1 cellular context compared by ENCODE assay signal in genomic region chr6:132506461-132506860, GRCh38.
TF ChIP-seq lines count a peak whose summit lies in the region.

No MANE protein-coding gene starts in this region.

TF ChIP-seq in GM12878, 131 proteins besides CTCF, POLR2A, EP300 and RAD21:
- TF ChIP-seq CHD1 (IDR thresholded peaks at IDR 0.05; ENCODE audit: low read depth, low read length) (no peak), CBX5 (IDR thresholded peaks at IDR 0.05; ENCODE audit: low read depth) (no peak), ATF3 (IDR thresholded peaks at IDR 0.05; ENCODE audit: borderline replicate concordance, extremely low read depth, low read depth, low read length) (no peak), IRF5 (IDR thresholded peaks at IDR 0.05; ENCODE audit: borderline replicate concordance) (no peak), IKZF2 (IDR thresholded peaks at IDR 0.05) (no peak), HSF1 (IDR thresholded peaks at IDR 0.05; ENCODE audit: low read depth, low read length) (no peak), POLR2AphosphoS2 (IDR thresholded peaks at IDR 0.05; ENCODE audit: low read depth, low read length) (no peak), FOS (IDR thresholded peaks at IDR 0.05; ENCODE audit: borderline replicate concordance, extremely low read depth, insufficient read length) (no peak), USF1 (IDR thresholded peaks at IDR 0.05; ENCODE audit: borderline replicate concordance, extremely low read length, insufficient read depth, low read depth, low read length) (no peak), TCF3 (IDR thresholded peaks at IDR 0.05; ENCODE audit: borderline replicate concordance, insufficient read depth, low read depth, low read length) (no peak), STAT3 (IDR thresholded peaks at IDR 0.05; ENCODE audit: low read depth, low read length) (no peak), RBBP5 (conservative IDR thresholded peaks at IDR 0.05) (no peak), ATF7 (IDR thresholded peaks at IDR 0.05; ENCODE audit: low read depth) (no peak)
